ENCODE assay signal across 34 cellular contexts in genomic region chr18:69358197-69358895, GRCh38. TPM values are rescaled to one million over a fixed set of nuclear protein-coding genes. Genes with fewer than 3 reads are reported as not detected.
"Had no signal": no experiment of that assay in that cellular context is flagged by ENCODE, and none has a peak within 500 bp of the region (broad histone marks: within the 10 kb centered on the region; RNA-seq: fewer than 3 reads in every experiment).

No MANE protein-coding gene starts in this region.

- H3K9me3 ChIP-seq: Peyer's patch had no signal

- DNase-seq: activated CD4-positive, alpha-beta T cell treated with anti-CD3 and anti-CD28 coated beads, Interleukin-2, amount 10 ng/mL, durations not matched to agents 24 days and 14 days; activated CD4-positive, alpha-beta T cell treated with anti-CD3 and anti-CD28 coated beads, Interleukin-2, amount 50 U/mL, for 4 hours; activated CD8-positive, alpha-beta T cell treated with anti-CD3 and anti-CD28 coated beads for 36 hours; activated gamma-delta T cell; activated naive CD4-positive, alpha-beta T cell treated with Interleukin-2 at 50 U/mL for 16 hours; activated naive CD8-positive, alpha-beta T cell treated with anti-CD3 and anti-CD28 coated beads, Interleukin-2, amount 10 ng/mL, durations not matched to agents 7 days and 5 days; activated T-cell treated with anti-CD3 and anti-CD28 coated beads, Interleukin-2, amount 50 U/mL, for 1 hour; amygdala; NCI-H1105; NCI-H1417 treated with DMSO at 0.1 percent for 48 hours; NCI-H1694 treated with DMSO at 0.1 percent for 48 hours; NCI-H2029; NCI-H2107; NCI-H2171; NCI-H510A; NCI-H526; NCI-H748 treated with DMSO at 0.1 percent for 48 hours; NK-92 treated with Interleukin-12 subunit alpha and Interleukin-12 subunit beta, amount 100 ng/mL, for 24 hours; PC-3; Peyer's patch; RPMI8226; SIG-M5; SW 1271; T-helper 1 cell; T-helper 2 cell; T-helper 9 cell; WERI-Rb-1 had no signal

- H3K4me1 ChIP-seq: ascending aorta, Peyer's patch had no signal

- H3K4me3 ChIP-seq: ascending aorta, cardiac muscle cell, Peyer's patch had no signal

- H3K9ac ChIP-seq: KMS-11 had no signal

- ATAC-seq: activated CD8-positive, alpha-beta T cell treated with anti-CD3 and anti-CD28 coated beads for 36 hours; PC-3; SK-N-SH treated with all-trans-retinoic acid at 6 μM for 48 hours had no signal

- H3K36me3 ChIP-seq: ascending aorta, cardiac muscle cell, Peyer's patch, WERI-Rb-1 had no signal

- H3K27me3 ChIP-seq: ascending aorta, cardiac muscle cell, Peyer's patch had no signal

- H3K27ac ChIP-seq: ascending aorta, cardiac muscle cell, KMS-11, Peyer's patch, WERI-Rb-1 had no signal

- H3K4me2 ChIP-seq: KMS-11 had no signal

RNA-seq across cellular contexts. Expression of gene DOK6, which starts 42.3 kb away (rescaled TPM):
- total RNA-seq: activated CD4-positive, alpha-beta T cell treated with anti-CD3 and anti-CD28 coated beads, Interleukin-2, amount 10 ng/mL, durations not matched to agents 24 days and 14 days; activated CD8-positive, alpha-beta memory T cell treated with anti-CD3 and anti-CD28 coated beads for 36 hours; activated CD8-positive, alpha-beta T cell treated with anti-CD3 and anti-CD28 coated beads for 36 hours; activated naive CD8-positive, alpha-beta T cell treated with anti-CD3 and anti-CD28 coated beads, Interleukin-2, amount 10 ng/mL, durations not matched to agents 7 days and 5 days; activated T-helper 2 cell treated with anti-CD3 and anti-CD28 coated beads, Interferon-gamma antibody, Interleukin-2, Interleukin-4, amounts not matched to agents 10 μg/mL and 5 μg/mL and 100 μg/mL, durations not matched to agents 14 hours and 24 hours and 36 hours; ascending aorta; LHCN-M2; PC-3 had no signal
